ENCODE assay signal across 11 cellular contexts in genomic region chr5:143812085-143812705, GRCh38. TPM values are rescaled to one million over a fixed set of nuclear protein-coding genes. Genes with fewer than 3 reads are reported as not detected.
DNase-seq lines count a peak whose midpoint lies in the region; ATAC-seq and TF ChIP-seq lines count a peak whose summit lies in the region.
"Had no signal": no experiment of that assay in that cellular context is flagged by ENCODE, and none has a peak within 500 bp of the region (broad histone marks: within the 10 kb centered on the region; RNA-seq: fewer than 3 reads in every experiment).

Gene HMHB1, plus strand, starts transcription at chr5:143812161.

- TF ChIP-seq CTCF in dorsolateral prefrontal cortex (IDR thresholded peaks at IDR 0.05 in 54 of 56, conservative IDR thresholded peaks at IDR 0.05 in 2 of 56; ENCODE audit: low read depth in 1 of 56, partially characterized antibody in 56 of 56) (no peak), endothelial cell (IDR thresholded peaks at IDR 0.05; ENCODE audit: unreplicated experiment) (no peak)

- no peaks in the 10 kb centered on the region for H3K27me3 ChIP-seq in dorsolateral prefrontal cortex

- POLR2A ChIA-PET in T-cell (lab: Charles Lee): no interaction called here

- H3K4me3 Mint-ChIP-seq in activated CD8-positive, alpha-beta memory T cell treated with anti-CD3 and anti-CD28 coated beads, Interleukin-2, amount 10 ng/mL, durations not matched to agents 7 days and 5 days: peak within 1 kb of the TSS; percentile 53
- H3K4me3 Mint-ChIP-seq in T-cell: peak within 1 kb of the TSS; percentile 10 to 72 (median 46)
- peak within 1 kb of the TSS; percentile 50 for H3K4me3 Mint-ChIP-seq in stimulated activated effector memory CD8-positive, alpha-beta T cell treated with anti-CD3 and anti-CD28 coated beads, Interleukin-12 subunit alpha, Interleukin-12 subunit beta, amount 100 ng/mL, for 72 hours
- no peak within 1 kb of the TSS for H3K4me3 Mint-ChIP-seq in endothelial cell (ENCODE audit: unreplicated experiment)

- peak; percentile 57 for DNase-seq in activated CD8-positive, alpha-beta memory T cell treated with anti-CD3 and anti-CD28 coated beads, Interleukin-2, amount 10 ng/mL, durations not matched to agents 7 days and 5 days
- no peak for DNase-seq in activated CD8-positive, alpha-beta memory T cell treated with anti-CD3 and anti-CD28 coated beads for 24 hours
- DNase-seq in T-cell: peak in 1 of 34 experiments; percentile 5
- DNase-seq in stimulated activated effector memory CD8-positive, alpha-beta T cell treated with anti-CD3 and anti-CD28 coated beads, Interleukin-12 subunit alpha, Interleukin-12 subunit beta, amount 100 ng/mL, for 72 hours (ENCODE audit: low spot score in 2 of 2): no peak
- DNase-seq in dorsolateral prefrontal cortex: no peak
- no peak for DNase-seq in endothelial cell (ENCODE audit: low spot score)
- DNase-seq in AG08395 (ENCODE audit: low spot score): no peak
- DNase-seq: activated gamma-delta T cell treated with Interleukin-2 at 50 U/mL for 16 hours, right cardiac atrium had no signal

- H3K4me3 ChIP-seq in dorsolateral prefrontal cortex: no peak within 1 kb of the TSS

- intact Hi-C loops in dorsolateral prefrontal cortex (cut with DNase I): no loop called here

- peaks cover 3% of the 10 kb centered on the region for H3K36me3 Mint-ChIP-seq in activated CD8-positive, alpha-beta memory T cell treated with anti-CD3 and anti-CD28 coated beads, Interleukin-2, amount 10 ng/mL, durations not matched to agents 7 days and 5 days
- no peaks in the 10 kb centered on the region for H3K36me3 Mint-ChIP-seq in T-cell
- H3K36me3 Mint-ChIP-seq in stimulated activated effector memory CD8-positive, alpha-beta T cell treated with anti-CD3 and anti-CD28 coated beads, Interleukin-12 subunit alpha, Interleukin-12 subunit beta, amount 100 ng/mL, for 72 hours: no peaks in the 10 kb centered on the region
- no peaks in the 10 kb centered on the region for H3K36me3 Mint-ChIP-seq in endothelial cell (ENCODE audit: low read depth, unreplicated experiment)

- peaks cover 22% of the 10 kb centered on the region for H3K4me1 Mint-ChIP-seq in activated CD8-positive, alpha-beta memory T cell treated with anti-CD3 and anti-CD28 coated beads, Interleukin-2, amount 10 ng/mL, durations not matched to agents 7 days and 5 days
- H3K4me1 Mint-ChIP-seq in T-cell (peaks cover 15 to 21% (median 18%) of the 10 kb centered on the region in 3 donors), endothelial cell (ENCODE audit: unreplicated experiment) (no peaks in the 10 kb centered on the region)
- peaks cover 13% of the 10 kb centered on the region for H3K4me1 Mint-ChIP-seq in stimulated activated effector memory CD8-positive, alpha-beta T cell treated with anti-CD3 and anti-CD28 coated beads, Interleukin-12 subunit alpha, Interleukin-12 subunit beta, amount 100 ng/mL, for 72 hours

- peaks cover 4% of the 10 kb centered on the region for H3K27me3 Mint-ChIP-seq in activated CD8-positive, alpha-beta memory T cell treated with anti-CD3 and anti-CD28 coated beads, Interleukin-2, amount 10 ng/mL, durations not matched to agents 7 days and 5 days
- H3K27me3 Mint-ChIP-seq in T-cell: peaks cover 0 to 3% of the 10 kb centered on the region in 2 donors
- no peaks in the 10 kb centered on the region for H3K27me3 Mint-ChIP-seq in endothelial cell (ENCODE audit: unreplicated experiment)

- peak; percentile 55 for ATAC-seq in activated CD8-positive, alpha-beta memory T cell treated with anti-CD3 and anti-CD28 coated beads, Interleukin-2, amount 10 ng/mL, durations not matched to agents 7 days and 5 days
- peak; percentile 70 for ATAC-seq in HG02852 (IDR thresholded peaks at IDR 0.05; ENCODE audit: unreplicated experiment)
- ATAC-seq in T-cell (replicated peaks in 1 of 4): peak in 1 of 4 experiments; percentile 31
- peak; percentile 55 for ATAC-seq in stimulated activated effector memory CD8-positive, alpha-beta T cell treated with anti-CD3 and anti-CD28 coated beads, Interleukin-12 subunit alpha, Interleukin-12 subunit beta, amount 100 ng/mL, for 72 hours
- ATAC-seq: right cardiac atrium had no signal

- H3K27ac Mint-ChIP-seq in activated CD8-positive, alpha-beta memory T cell treated with anti-CD3 and anti-CD28 coated beads, Interleukin-2, amount 10 ng/mL, durations not matched to agents 7 days and 5 days: peak within 1 kb of the TSS; percentile 3
- H3K27ac Mint-ChIP-seq in T-cell (peak within 1 kb of the TSS in 1 of 2 donors; percentile 16), endothelial cell (ENCODE audit: unreplicated experiment) (no peak within 1 kb of the TSS)
- peak within 1 kb of the TSS; percentile 58 for H3K27ac Mint-ChIP-seq in stimulated activated effector memory CD8-positive, alpha-beta T cell treated with anti-CD3 and anti-CD28 coated beads, Interleukin-12 subunit alpha, Interleukin-12 subunit beta, amount 100 ng/mL, for 72 hours

- CTCF ChIA-PET in activated CD8-positive, alpha-beta memory T cell treated with anti-CD3 and anti-CD28 coated beads, Interleukin-2, amount 10 ng/mL, durations not matched to agents 7 days and 5 days (lab: Charles Lee): interaction anchor here (1.1 kb wide), 1 partner anchor 15 kb away, joined by 4 read pairs; no protein-coding TSS in a partner anchor
- CTCF ChIA-PET in T-cell (lab: Charles Lee): interaction anchor here in 1 of 2 donors (1.0 kb wide), 1 partner anchor 15 kb away, joined by 3 read pairs; no protein-coding TSS in a partner anchor

- no peaks in the 10 kb centered on the region for H3K9me3 Mint-ChIP-seq in activated CD8-positive, alpha-beta memory T cell treated with anti-CD3 and anti-CD28 coated beads, Interleukin-2, amount 10 ng/mL, durations not matched to agents 7 days and 5 days (ENCODE audit: low read depth)
- H3K9me3 Mint-ChIP-seq in T-cell (no peaks in the 10 kb centered on the region), endothelial cell (ENCODE audit: unreplicated experiment) (no peaks in the 10 kb centered on the region)
- peaks cover 3% of the 10 kb centered on the region for H3K9me3 Mint-ChIP-seq in stimulated activated effector memory CD8-positive, alpha-beta T cell treated with anti-CD3 and anti-CD28 coated beads, Interleukin-12 subunit alpha, Interleukin-12 subunit beta, amount 100 ng/mL, for 72 hours

- no peak within 1 kb of the TSS for H3K27ac ChIP-seq in dorsolateral prefrontal cortex

RNA-seq across cellular contexts. Expression of gene HMHB1, which starts in this region (rescaled TPM):
- 1 to 10 TPM in 1 of 2 experiments, not detected in 1; 1.2 TPM for total RNA-seq in activated CD8-positive, alpha-beta memory T cell treated with anti-CD3 and anti-CD28 coated beads, Interleukin-2, amount 10 ng/mL, durations not matched to agents 7 days and 5 days
- not detected for total RNA-seq in T-cell
- total RNA-seq in dorsolateral prefrontal cortex: not detected
- total RNA-seq in endothelial cell (ENCODE audit: unreplicated experiment): not detected
- total RNA-seq: right cardiac atrium, SK-MEL-5 had no signal
